Comparison of ENCODE assay signal across 23 cellular contexts in the genomic region with DNA sequence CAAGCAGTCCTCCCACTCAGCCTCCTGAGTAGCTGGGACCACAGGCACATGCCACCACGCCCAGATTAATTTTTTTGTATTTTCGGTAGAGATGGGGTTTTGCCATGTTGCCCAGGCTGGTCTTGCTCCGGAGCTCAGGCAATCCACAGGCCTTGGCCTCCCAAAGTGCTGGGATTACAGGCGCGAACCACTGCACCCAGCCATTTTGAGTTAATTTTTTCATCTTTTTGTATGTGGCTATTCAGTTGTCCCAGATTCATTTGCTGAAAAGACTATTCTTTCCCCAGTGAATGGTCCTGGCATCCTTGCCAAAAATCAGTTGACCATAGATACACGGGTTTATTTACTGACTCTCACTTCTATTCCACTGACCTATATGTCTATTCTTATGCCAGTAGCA.
"Had no signal": no experiment of that assay in that cellular context is flagged by ENCODE, and none has a peak within 500 bp of the region (broad histone marks: within the 10 kb centered on the region; RNA-seq: fewer than 3 reads in every experiment).

No MANE protein-coding gene starts in this region.

- H3K9me3 Mint-ChIP-seq: activated CD4-positive, alpha-beta T cell treated with anti-CD3 and anti-CD28 coated beads, Interleukin-2, amount 10 ng/mL, durations not matched to agents 24 days and 14 days; activated CD8-positive, alpha-beta T cell treated with anti-CD3 and anti-CD28 coated beads for 36 hours; activated naive CD4-positive, alpha-beta T cell treated with anti-CD3 and anti-CD28 coated beads, Interleukin-2, amount 50 U/mL, for 72 hours; nephron progenitor cell; stimulated activated naive CD8-positive, alpha-beta T cell treated with anti-CD3 and anti-CD28 coated beads, Interleukin-15, amount 100 ng/mL, for 72 hours had no signal

- H3K4me3 Mint-ChIP-seq: activated CD4-positive, alpha-beta T cell treated with anti-CD3 and anti-CD28 coated beads, Interleukin-2, amount 10 ng/mL, durations not matched to agents 24 days and 14 days; activated CD8-positive, alpha-beta T cell treated with anti-CD3 and anti-CD28 coated beads for 36 hours; nephron progenitor cell; stimulated activated naive CD8-positive, alpha-beta T cell treated with anti-CD3 and anti-CD28 coated beads, Interleukin-15, amount 100 ng/mL, for 72 hours had no signal

- H3K27me3 Mint-ChIP-seq: activated CD4-positive, alpha-beta T cell treated with anti-CD3 and anti-CD28 coated beads, Interleukin-2, amount 10 ng/mL, durations not matched to agents 24 days and 14 days; activated CD8-positive, alpha-beta T cell treated with anti-CD3 and anti-CD28 coated beads for 36 hours; progenitor cell of endocrine pancreas; stimulated activated naive CD8-positive, alpha-beta T cell treated with anti-CD3 and anti-CD28 coated beads, Interleukin-15, amount 100 ng/mL, for 72 hours had no signal

- ATAC-seq: activated CD8-positive, alpha-beta T cell treated with anti-CD3 and anti-CD28 coated beads for 36 hours; activated naive CD4-positive, alpha-beta T cell treated with anti-CD3 and anti-CD28 coated beads, Interleukin-2, amount 50 U/mL, for 72 hours; esophagus mucosa; gastroesophageal sphincter; heart right ventricle; stimulated activated naive CD8-positive, alpha-beta T cell treated with anti-CD3 and anti-CD28 coated beads, Interleukin-15, amount 100 ng/mL, for 72 hours had no signal

- H3K27me3 ChIP-seq: gastroesophageal sphincter, heart right ventricle, right atrium auricular region, upper lobe of left lung had no signal

- H3K27ac Mint-ChIP-seq: activated CD4-positive, alpha-beta T cell treated with anti-CD3 and anti-CD28 coated beads, Interleukin-2, amount 10 ng/mL, durations not matched to agents 24 days and 14 days; activated CD8-positive, alpha-beta T cell treated with anti-CD3 and anti-CD28 coated beads for 36 hours; activated naive CD4-positive, alpha-beta T cell treated with anti-CD3 and anti-CD28 coated beads, Interleukin-2, amount 50 U/mL, for 72 hours; nephron progenitor cell; progenitor cell of endocrine pancreas; stimulated activated naive CD8-positive, alpha-beta T cell treated with anti-CD3 and anti-CD28 coated beads, Interleukin-15, amount 100 ng/mL, for 72 hours had no signal

- H3K27ac ChIP-seq: gastroesophageal sphincter, heart right ventricle, right atrium auricular region, thoracic aorta, upper lobe of left lung had no signal

- DNase-seq: activated CD4-positive, alpha-beta T cell treated with anti-CD3 and anti-CD28 coated beads, Interleukin-2, amount 10 ng/mL, durations not matched to agents 24 days and 14 days; activated CD4-positive, CD25-positive, alpha-beta regulatory T cell; activated CD8-positive, alpha-beta T cell treated with anti-CD3 and anti-CD28 coated beads for 36 hours; activated effector memory CD4-positive, alpha-beta T cell treated with anti-CD3 and anti-CD28 coated beads, Interleukin-2, amount 50 U/mL, for 16 hours; activated T-cell treated with anti-CD3 and anti-CD28 coated beads, Interleukin-2, amount 50 U/mL, for 48 hours; amniotic stem cell; cortex of kidney; effector CD4-positive, alpha-beta T cell; heart right ventricle; mesendoderm; nephron progenitor cell; occipital lobe; stimulated activated CD4-positive, alpha-beta T cell treated with anti-CD3 and anti-CD28 coated beads, Interleukin-2, amount 100 ng/mL, for 24 hours; stimulated activated naive CD8-positive, alpha-beta T cell treated with anti-CD3 and anti-CD28 coated beads, Interleukin-15, amount 100 ng/mL, for 72 hours; T-helper 1 cell; T-helper 9 cell; upper lobe of left lung had no signal

- H3K9me3 ChIP-seq: gastroesophageal sphincter, heart right ventricle, right atrium auricular region, thoracic aorta, upper lobe of left lung had no signal

- H3K4me3 ChIP-seq: gastroesophageal sphincter, heart right ventricle, right atrium auricular region, thoracic aorta, upper lobe of left lung had no signal

- H3K4me1 Mint-ChIP-seq: nephron progenitor cell; stimulated activated naive CD8-positive, alpha-beta T cell treated with anti-CD3 and anti-CD28 coated beads, Interleukin-15, amount 100 ng/mL, for 72 hours had no signal
